In the genomic region with DNA sequence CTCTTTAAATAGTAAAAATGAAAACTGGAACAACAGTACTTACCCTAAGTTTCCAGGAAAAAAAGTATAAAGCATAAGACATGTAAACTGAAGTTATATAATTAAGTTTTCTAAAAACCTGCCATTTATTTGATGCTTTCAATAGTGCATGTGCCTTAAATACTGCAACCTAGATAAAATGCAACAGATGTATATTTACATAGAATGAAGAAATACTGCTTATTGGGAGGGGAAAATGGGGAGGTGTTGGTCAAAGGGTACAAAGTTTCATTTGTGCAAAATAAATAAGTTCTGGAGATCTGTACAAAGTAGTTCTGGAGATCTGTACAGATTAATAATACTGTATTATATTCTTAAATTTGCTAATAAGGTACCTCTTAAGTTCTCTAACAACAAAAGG, we compare ENCODE assay signal across 23 cellular contexts.
"Had no signal": no experiment of that assay in that cellular context is flagged by ENCODE, and none has a peak within 500 bp of the region (broad histone marks: within the 10 kb centered on the region; RNA-seq: fewer than 3 reads in every experiment).

No MANE protein-coding gene starts in this region.

- FAIRE-seq: HTR-8/SVneo had no signal

- H3K9me3 ChIP-seq: SJSA1 had no signal

- DNase-seq: IMR-90, Kasumi-1, KG1, MM.1S, NCI-H1092 treated with DMSO at 0.1 percent for 48 hours, NCI-H1436, NCI-H187, NCI-H2029, NCI-H2081 treated with DMSO at 0.1 percent for 48 hours, NCI-H2171, NCI-H226, NCI-H446, NCI-H510A, NCI-H524 treated with DMSO at 0.1 percent for 48 hours, NCI-H69, NCI-H774, Right ventricle myocardium superior, RPMI8226, SIG-M5 had no signal

- H3K27ac ChIP-seq: HL-60, SJSA1, SK-N-MC had no signal

- H3K27me3 ChIP-seq: SJSA1 had no signal

- H3K4me1 ChIP-seq: SJSA1 had no signal

- H3K4me3 ChIP-seq: SJSA1, SK-N-MC had no signal
